Comparison of ENCODE assay signal across 8 cellular contexts in the genomic region with DNA sequence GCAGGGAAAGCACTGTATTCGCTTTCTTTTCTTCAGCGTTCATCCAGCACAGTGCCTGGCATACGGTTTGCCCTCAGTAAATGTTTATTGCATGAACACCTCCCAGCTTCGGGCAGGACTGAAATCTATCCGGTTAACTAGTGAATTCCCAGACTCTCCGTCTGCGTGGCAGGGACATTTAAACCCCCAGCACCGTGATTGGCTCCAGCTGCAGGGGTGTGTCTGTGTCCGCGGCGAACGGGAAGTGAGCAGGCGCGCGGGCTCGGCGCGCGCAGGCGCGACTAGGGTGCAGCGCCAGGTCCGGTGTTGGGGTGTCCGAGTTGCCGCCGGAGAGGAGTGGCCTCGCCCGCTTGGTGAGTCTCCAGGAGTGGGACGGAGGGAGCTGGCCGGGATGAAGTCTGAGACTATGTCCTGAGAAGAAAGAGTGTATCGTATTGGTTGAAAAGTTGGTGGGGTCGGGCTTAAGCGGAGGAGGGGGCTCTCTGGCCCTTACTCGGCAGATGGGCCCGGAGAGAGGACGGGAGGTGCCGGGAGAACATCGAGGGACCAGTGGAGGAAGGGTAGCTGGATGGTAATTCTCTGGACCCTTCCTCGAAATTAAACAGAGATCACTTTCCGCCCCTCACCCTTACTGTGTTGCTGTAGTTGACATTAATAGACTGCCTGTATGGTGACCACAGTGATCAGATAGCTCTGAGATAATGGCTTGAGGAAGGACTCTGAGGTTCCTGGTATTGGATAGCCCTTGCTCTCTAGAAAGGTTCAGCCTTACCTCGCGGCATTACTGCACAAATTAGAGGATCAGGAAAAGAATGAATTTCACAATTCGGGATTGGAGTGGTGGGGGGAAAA. TPM values are rescaled to one million over a fixed set of nuclear protein-coding genes. Genes with fewer than 3 reads are reported as not detected.
DNase-seq lines count a peak whose midpoint lies in the region; ATAC-seq and TF ChIP-seq lines count a peak whose summit lies in the region.

A gene (plus strand): TSS at position 274 of the 852 bp plus-strand sequence. CDS start 16,213 bp downstream, outside the sequence.

- no peaks in the 10 kb centered on the region for H3K9me3 ChIP-seq in heart right ventricle

- H3K27ac Mint-ChIP-seq in type B pancreatic cell, result peak within 1 kb of the TSS; percentile 95

- peaks cover 8 to 81% (median 58%) of the 10 kb centered on the region in 9 donors for H3K4me1 ChIP-seq in heart right ventricle

- H3K27me3 ChIP-seq in heart right ventricle, result no peaks in the 10 kb centered on the region

- peak; percentile 78 for ATAC-seq in HG02852 (IDR thresholded peaks at IDR 0.05; ENCODE audit: unreplicated experiment)
- ATAC-seq in heart right ventricle, result peak; percentile 95 to 97 (median 96)

- H3K4me1 Mint-ChIP-seq in type B pancreatic cell (ENCODE audit: unreplicated experiment), result peaks cover 30% of the 10 kb centered on the region

- H3K27me3 Mint-ChIP-seq in type B pancreatic cell, result no peaks in the 10 kb centered on the region

- H3K36me3 ChIP-seq in heart right ventricle, result peaks cover 0 to 5% (median 0%) of the 10 kb centered on the region in 9 donors

- intact Hi-C loops in T-helper 1 cell treated with Interleukin-12 subunit alpha and Interleukin-12 subunit beta and Interleukin-4 antibody, amounts not matched to agents 30 ng/mL and 1 ng/mL, for 36 hours (cut with micrococcal nuclease), result loop anchor here (1.0 to 10.0 kb wide), 8 partner anchors 53 to 1789 kb away; a partner anchor contains a TSS
- intact Hi-C loops in heart right ventricle (cut with DNase I) (loop anchor here in 2 of 10 donors (5.0 to 10.0 kb wide), 2 partner anchors 57 to 79 kb away; a partner anchor contains a TSS), posterior cingulate gyrus (cut with DNase I) (loop anchor here (10.0 kb wide), 2 partner anchors 89 to 429 kb away; a partner anchor contains a TSS)

- no peak for TF ChIP-seq CTCF in GM12875 (IDR thresholded peaks at IDR 0.05; ENCODE audit: borderline replicate concordance, insufficient read depth, low read depth, low read length)
- TF ChIP-seq CTCF in heart right ventricle (IDR thresholded peaks at IDR 0.05), result no peak
- no peak for TF ChIP-seq CTCF in type B pancreatic cell (conservative IDR thresholded peaks at IDR 0.05)

- no peaks in the 10 kb centered on the region for H3K9me3 Mint-ChIP-seq in type B pancreatic cell

- H3K4me3 ChIP-seq in GM12875 (ENCODE audit: low read depth, low read length), result peak within 1 kb of the TSS; percentile 81
- peak within 1 kb of the TSS; percentile 34 to 95 (median 68) for H3K4me3 ChIP-seq in heart right ventricle

- peak within 1 kb of the TSS; percentile 83 to 93 (median 90) for H3K27ac ChIP-seq in heart right ventricle

- DNase-seq in NCI-H1694 (lab: John Stamatoyannopoulos, UW) (peak; percentile 34), amniotic epithelial cell (ENCODE audit: low read depth) (peak; percentile 95), heart right ventricle (peak; percentile 93), posterior cingulate gyrus (peak; percentile 85 to 99 (median 92)), type B pancreatic cell (ENCODE audit: extremely low spot score, unreplicated experiment) (peak; percentile 92)

- WGBS in heart right ventricle, 2 donors, result 0% methylated on average over 43 of the region's 43 CpGs

- H3K4me3 Mint-ChIP-seq in type B pancreatic cell, result peak within 1 kb of the TSS; percentile 99

- peaks cover 6% of the 10 kb centered on the region for H3K36me3 Mint-ChIP-seq in type B pancreatic cell

RNA-seq across cellular contexts. Expression of the gene that starts here (rescaled TPM):
- 70.8 and 72.3 TPM in 2 replicates for total RNA-seq in T-helper 1 cell treated with Interleukin-12 subunit alpha and Interleukin-12 subunit beta and Interleukin-4 antibody, amounts not matched to agents 30 ng/mL and 1 ng/mL, for 36 hours
- total RNA-seq in heart right ventricle (10 to 100 TPM; 26.7 to 64.8 (median 46.6) TPM), type B pancreatic cell (ENCODE audit: low replicate concordance) (62.8 and 68.4 TPM in 2 replicates)
- polyA plus RNA-seq in heart right ventricle, result 10 to 100 TPM; 24.8 to 87.9 TPM

Comparison
In these comparisons a context has a peak if more than half of its experiments do, and no peak if none do; other contexts are left out.
1. Peak in every context shown above with its lines: DNase-seq, ATAC-seq, H3K4me3 ChIP-seq and H3K27ac ChIP-seq.
2. DNase-seq: peak in every context shown above with its lines; median percentile 95 in amniotic epithelial cell; 93 in heart right ventricle; 92 in posterior cingulate gyrus; 92 in type B pancreatic cell; 34 in NCI-H1694.